Comparison of ENCODE assay signal across 1 cellular context in the genomic region with DNA sequence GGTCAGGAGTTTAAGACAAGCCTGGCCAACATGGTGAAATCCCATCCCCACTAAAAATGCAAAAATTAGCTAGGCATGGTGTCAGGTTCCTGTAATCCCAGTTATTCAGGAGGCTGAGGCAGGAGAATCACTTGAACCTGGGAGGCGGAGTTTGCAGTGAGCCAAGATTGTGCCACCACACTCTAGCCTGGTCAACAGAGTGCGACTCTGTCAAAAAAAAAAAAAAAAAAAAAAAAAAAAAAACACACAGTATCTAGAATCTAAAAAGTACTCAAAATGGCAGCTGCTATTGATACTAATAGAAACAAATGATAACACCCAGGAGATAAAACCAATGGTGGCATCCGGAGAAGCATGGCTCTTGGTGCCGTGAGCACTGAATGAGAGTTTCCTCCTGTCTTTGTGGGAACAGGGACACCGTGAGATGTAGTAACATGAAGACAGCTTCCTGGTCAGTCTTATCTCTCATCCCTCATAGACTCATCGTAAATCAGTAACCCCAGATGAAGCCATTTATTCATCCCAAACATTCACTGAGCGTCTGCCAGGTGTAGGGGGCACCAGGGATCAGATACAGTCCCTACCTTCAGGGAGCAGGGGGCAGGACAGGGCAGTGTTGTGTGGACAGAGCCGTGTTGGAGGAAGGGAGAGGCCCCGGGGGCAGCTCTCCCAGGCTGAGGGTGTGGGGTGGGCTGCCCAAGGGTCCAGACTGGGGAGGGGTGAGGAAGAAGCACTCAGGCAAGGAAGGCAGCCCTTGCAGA.
TF ChIP-seq lines count a peak whose summit lies in the region.

No MANE protein-coding gene starts in this region.

TF ChIP-seq in H1, 55 proteins besides CTCF, POLR2A, EP300 and RAD21:
- TF ChIP-seq YY1 (IDR thresholded peaks at IDR 0.05; ENCODE audit: low read depth, low read length) (no peak), SIRT6 (IDR thresholded peaks at IDR 0.05; ENCODE audit: low read length) (no peak), CREB1 (IDR thresholded peaks at IDR 0.05) (no peak), TAF1 (IDR thresholded peaks at IDR 0.05; ENCODE audit: low read depth, low read length) (no peak)
